Comparison of ENCODE assay signal across 8 cellular contexts in the genomic region with DNA sequence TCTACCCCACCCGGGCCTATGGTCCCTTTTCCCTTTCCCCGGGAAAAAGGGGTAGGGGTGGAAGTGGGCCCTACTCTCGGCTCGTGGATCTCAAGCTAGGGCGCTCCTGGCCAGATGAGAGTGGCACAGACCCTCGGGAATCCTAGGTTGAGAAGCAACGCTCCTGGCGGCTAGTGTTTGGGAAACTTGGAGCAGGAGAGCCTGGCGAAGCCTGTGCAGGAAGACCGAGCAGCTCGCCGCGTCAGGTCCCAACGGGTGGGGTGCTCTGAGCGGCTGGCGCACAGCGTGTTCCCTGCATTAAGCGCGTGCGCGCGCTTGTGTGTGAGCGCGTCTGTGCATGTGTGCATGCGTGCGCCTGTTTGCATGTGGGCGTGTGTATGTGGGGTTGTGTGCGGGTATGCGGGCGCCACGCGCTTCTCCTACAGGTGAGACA. TPM values are rescaled to one million over a fixed set of nuclear protein-coding genes. Genes with fewer than 3 reads are reported as not detected.
DNase-seq lines count a peak whose midpoint lies in the region; ATAC-seq and TF ChIP-seq lines count a peak whose summit lies in the region.

No MANE protein-coding gene starts in this region.

- H3K4me3 Mint-ChIP-seq in IgD-negative memory B cell: peak overlapping the region; percentile 85 to 95 (median 91)

- peak overlapping the region in 1 of 3 donors; percentile 57 for H3K27ac Mint-ChIP-seq in IgD-negative memory B cell

- no peaks in the 10 kb centered on the region for H3K9me3 ChIP-seq in gastroesophageal sphincter

- H3K4me1 Mint-ChIP-seq in IgD-negative memory B cell: peaks cover 18 to 52% (median 31%) of the 10 kb centered on the region in 3 donors

- H3K27me3 ChIP-seq in gastroesophageal sphincter: peaks cover 94% of the 10 kb centered on the region

- peaks cover 2% of the 10 kb centered on the region for H3K36me3 Mint-ChIP-seq in IgD-negative memory B cell

- intact Hi-C loops in sciatic nerve (cut with DNase I): no loop called here

- WGBS in gastroesophageal sphincter (ENCODE audit: low coverage in 1 of 2), 2 donors: 20% methylated on average over 1 of the region's 32 CpGs; no CpG with 5 or more reads in 1 of the 2 donors

- DNase-seq in AG10803 (ENCODE audit: low read depth): peak; percentile 37
- DNase-seq in GM19238 (ENCODE audit: insufficient read length, low spot score): peak; percentile 47
- DNase-seq in activated T-cell treated with anti-CD3 and anti-CD28 coated beads, Interleukin-2, amount 50 U/mL, for 48 hours: peak; percentile 69 to 73
- no peak for DNase-seq in sciatic nerve (ENCODE audit: low spot score)

- no peak for TF ChIP-seq EP300 in gastroesophageal sphincter (IDR thresholded peaks at IDR 0.05)

- TF ChIP-seq POLR2A in gastroesophageal sphincter (IDR thresholded peaks at IDR 0.05): no peak

- no peaks in the 10 kb centered on the region for H3K9me3 Mint-ChIP-seq in IgD-negative memory B cell

- TF ChIP-seq CTCF in AG10803 (conservative IDR thresholded peaks at IDR 0.05; ENCODE audit: low read length) (no peak), gastroesophageal sphincter (IDR thresholded peaks at IDR 0.05) (no peak)

- peaks cover 0 to 63% (median 28%) of the 10 kb centered on the region in 3 donors for H3K4me1 ChIP-seq in gastroesophageal sphincter

- peaks cover 34% of the 10 kb centered on the region for H3K27me3 Mint-ChIP-seq in IgD-negative memory B cell

- H3K27ac ChIP-seq in gastroesophageal sphincter: no peak overlapping the region

- no peaks in the 10 kb centered on the region for H3K36me3 ChIP-seq in gastroesophageal sphincter

- H3K4me3 ChIP-seq in AG10803 (ENCODE audit: low read length): peak overlapping the region; percentile 49
- peak overlapping the region in 1 of 2 donors; percentile 42 for H3K4me3 ChIP-seq in gastroesophageal sphincter

- ATAC-seq in gastroesophageal sphincter (peak; percentile 43), sciatic nerve (peak; percentile 49), GM18873 (IDR thresholded peaks at IDR 0.05; ENCODE audit: low FRiP score, unreplicated experiment) (no peak), HG02973 (IDR thresholded peaks at IDR 0.05; ENCODE audit: unreplicated experiment) (no peak)

RNA-seq across cellular contexts. Expression of gene FLI1, which starts 7.1 kb away (rescaled TPM):
- polyA plus RNA-seq in IgD-negative memory B cell: 113 TPM
- 10 to 100 TPM; 13.8 to 21.6 (median 17.9) TPM for total RNA-seq in gastroesophageal sphincter
- 46.4 TPM for total RNA-seq in sciatic nerve

Comparison
In these comparisons a context has a peak if more than half of its experiments do, and no peak if none do; other contexts are left out.
1. ATAC-seq: peak in gastroesophageal sphincter (single experiment) and sciatic nerve (single experiment); none in GM18873 (single experiment) and HG02973 (single experiment).